Comparison of ENCODE assay signal across 14 cellular contexts in genomic region chr1:57748696-57749095, GRCh38.
"Had no signal": no experiment of that assay in that cellular context is flagged by ENCODE, and none has a peak within 500 bp of the region (broad histone marks: within the 10 kb centered on the region; RNA-seq: fewer than 3 reads in every experiment).

No MANE protein-coding gene starts in this region.

- DNase-seq: dorsolateral prefrontal cortex; effector CD8-positive, alpha-beta T cell; foreskin melanocyte; heart left ventricle; hippocampal formation; left colon; left ventricle myocardium superior; mesendoderm; naive B cell; right lobe of liver; stimulated activated CD4-positive, alpha-beta T cell treated with anti-CD3 and anti-CD28 coated beads, Interleukin-4, amount 100 ng/mL, for 1 hour; stimulated activated CD8-positive, alpha-beta memory T cell treated with anti-CD3 and anti-CD28 coated beads, Interleukin-4, amount 100 ng/mL, for 48 hours; stimulated activated naive CD8-positive, alpha-beta T cell treated with anti-CD3 and anti-CD28 coated beads, Interleukin-15, Interleukin-2, amounts not matched to agents 100 U/mL and 50 U/mL, for 24 hours; thyroid gland had no signal
